Comparison of ENCODE assay signal across 9 cellular contexts in genomic region chr10:79084972-79085597, GRCh38. TPM values are rescaled to one million over a fixed set of nuclear protein-coding genes. Genes with fewer than 3 reads are reported as not detected.
A peak's percentile ranks its signal among the peaks of the same experiment; 100 is the strongest.
DNase-seq lines count a peak whose midpoint lies in the region; ATAC-seq, FAIRE-seq and TF ChIP-seq lines count a peak whose summit lies in the region.
"Had no signal": no experiment of that assay in that cellular context is flagged by ENCODE, and none has a peak within 500 bp of the region (broad histone marks: within the 10 kb centered on the region; RNA-seq: fewer than 3 reads in every experiment).

No MANE protein-coding gene starts in this region.

- H3K36me3 ChIP-seq in gastrocnemius medialis: no peaks in the 10 kb centered on the region

- H3K27me3 ChIP-seq in gastrocnemius medialis: no peaks in the 10 kb centered on the region

- TF ChIP-seq CTCF in epithelial cell of proximal tubule (conservative IDR thresholded peaks at IDR 0.05; ENCODE audit: low read depth, low read length) (peak; percentile 36), gastrocnemius medialis (IDR thresholded peaks at IDR 0.05 in 4 of 5, conservative IDR thresholded peaks at IDR 0.05 in 1 of 5) (peak in 1 of 5 experiments; percentile 10)

- DNase-seq in GM12891 (ENCODE audit: insufficient read length, low spot score) (no peak), epithelial cell of proximal tubule (ENCODE audit: low read depth) (no peak), gastrocnemius medialis (no peak), ecto neural progenitor cell (ENCODE audit: low spot score) (no peak)

- in situ Hi-C loops in gastrocnemius medialis (cut with MboI; ENCODE audit: low sequenced_read_pairs in 4 of 4): loop anchor here in 2 of 4 donors (10.0 to 25.0 kb wide), 3 partner anchors 70 to 1048 kb away; partner anchors contain the start of genes POLR3A (in 1 of the 2), RPS24 (in 1 of the 2) and ZCCHC24 (in 1 of the 2)

- peak overlapping the region; percentile 90 to 95 (median 94) for H3K27ac ChIP-seq in gastrocnemius medialis

- ATAC-seq in HG03432 (IDR thresholded peaks at IDR 0.05; ENCODE audit: unreplicated experiment) (peak; percentile 56), gastrocnemius medialis (no peak), GM19351 (IDR thresholded peaks at IDR 0.05; ENCODE audit: unreplicated experiment) (no peak), GM18858 (IDR thresholded peaks at IDR 0.05; ENCODE audit: unreplicated experiment) (no peak), HG03025 (IDR thresholded peaks at IDR 0.05; ENCODE audit: low FRiP score, unreplicated experiment) (no peak)
- ATAC-seq: activated CD4-positive, CD25-positive, alpha-beta regulatory T cell treated with anti-CD3 and anti-CD28 coated beads, Interleukin-2, amount 50 U/mL, for 24 hours had no signal

- H3K9me3 ChIP-seq in gastrocnemius medialis: no peaks in the 10 kb centered on the region

- FAIRE-seq in GM12891 (lab: Jason Lieb, UNC): peak; percentile 9

- H3K4me1 ChIP-seq in gastrocnemius medialis: peaks cover 85 to 94% of the 10 kb centered on the region in 2 donors

- intact Hi-C loops in gastrocnemius medialis (cut with DNase I; ENCODE audit: low total_unique reads): loop anchor here (5.0 kb wide), 1 partner anchor 187 kb away; no protein-coding TSS in a partner anchor

- no peak for TF ChIP-seq POLR2A in GM12891 (IDR thresholded peaks at IDR 0.05; ENCODE audit: low read depth, low read length)
- no peak for TF ChIP-seq POLR2A in gastrocnemius medialis (IDR thresholded peaks at IDR 0.05)

- H3K4me3 ChIP-seq in epithelial cell of proximal tubule (ENCODE audit: low read depth, low read length) (no peak overlapping the region), gastrocnemius medialis (no peak overlapping the region)

TF ChIP-seq in GM12891, 5 proteins besides CTCF, POLR2A, EP300 and RAD21:
- TF ChIP-seq POU2F2 (IDR thresholded peaks at IDR 0.05; ENCODE audit: low read depth, low read length) (no peak), PAX5 (IDR thresholded peaks at IDR 0.05; ENCODE audit: insufficient read depth, low read length, severe bottlenecking) (no peak), TAF1 (IDR thresholded peaks at IDR 0.05; ENCODE audit: low read depth, low read length) (no peak), POLR2AphosphoS5 (IDR thresholded peaks at IDR 0.05; ENCODE audit: low read depth, low read length) (no peak), SPI1 (IDR thresholded peaks at IDR 0.05; ENCODE audit: low read depth, low read length) (no peak)
TF ChIP-seq in GM12891: peak in this region for 0.

RNA-seq across cellular contexts. Expression of gene ZMIZ1, which starts 16.3 kb away (rescaled TPM):
- polyA plus RNA-seq in GM12891 (2012; ENCODE audit: low read depth, missing spikeins): 21.2 TPM
- total RNA-seq in epithelial cell of proximal tubule: 16.5 and 21.4 TPM in 2 replicates
- 10 to 100 TPM; 22.7 to 37.5 (median 31.7) TPM for total RNA-seq in gastrocnemius medialis
